ENCODE assay signal across 9 cellular contexts in genomic region chr4:5824635-5825034, GRCh38.
DNase-seq lines count a peak whose midpoint lies in the region; ATAC-seq, FAIRE-seq and TF ChIP-seq lines count a peak whose summit lies in the region.
"Had no signal": no experiment of that assay in that cellular context is flagged by ENCODE, and none has a peak within 500 bp of the region (broad histone marks: within the 10 kb centered on the region; RNA-seq: fewer than 3 reads in every experiment).

No MANE protein-coding gene starts in this region.

- H3K4me2 ChIP-seq in hepatocyte (no peak overlapping the region), neuronal stem cell (ENCODE audit: insufficient read depth, low read length, poor library complexity, severe bottlenecking) (no peak overlapping the region)

- no peak overlapping the region for H3K27ac ChIP-seq in RWPE2 (ENCODE audit: poor library complexity, severe bottlenecking)
- H3K27ac ChIP-seq in hepatocyte: no peak overlapping the region
- no peak overlapping the region for H3K27ac ChIP-seq in sigmoid colon
- no peak overlapping the region for H3K27ac ChIP-seq in neuronal stem cell (replicated peaks; ENCODE audit: low read length)
- H3K27ac ChIP-seq: thoracic aorta had no signal

- TF ChIP-seq EP300 in sigmoid colon (IDR thresholded peaks at IDR 0.05): no peak

- no peak overlapping the region for H2BK5ac ChIP-seq in neuronal stem cell (ENCODE audit: low read length)

- H3K23ac ChIP-seq in neuronal stem cell (ENCODE audit: low read depth, low read length, poor library complexity): no peak overlapping the region

- no peak overlapping the region for H2AK5ac ChIP-seq in neuronal stem cell (ENCODE audit: low read depth, low read length)

- no peak overlapping the region for H3K4me3 ChIP-seq in RWPE2 (ENCODE audit: severe bottlenecking)
- H3K4me3 ChIP-seq in hepatocyte: no peak overlapping the region
- H3K4me3 ChIP-seq in sigmoid colon: no peak overlapping the region
- no peak overlapping the region for H3K4me3 ChIP-seq in neuronal stem cell (ENCODE audit: low read length in 2 of 2)
- H3K4me3 ChIP-seq: thoracic aorta had no signal

- no peak overlapping the region for H4K91ac ChIP-seq in neuronal stem cell (ENCODE audit: low read depth, low read length, poor library complexity)

- H3K9ac ChIP-seq in neuronal stem cell (ENCODE audit: low read depth, low read length, poor library complexity): no peak overlapping the region

- H2BK12ac ChIP-seq in neuronal stem cell (ENCODE audit: low read length): no peak overlapping the region

- H2AFZ ChIP-seq in hepatocyte (no peak overlapping the region), neuronal stem cell (ENCODE audit: low read length) (no peak overlapping the region)

- no peaks in the 10 kb centered on the region for H3K4me1 ChIP-seq in RWPE2 (ENCODE audit: insufficient read depth, poor library complexity, severe bottlenecking)
- no peaks in the 10 kb centered on the region for H3K4me1 ChIP-seq in hepatocyte (ENCODE audit: insufficient read depth)
- no peaks in the 10 kb centered on the region for H3K4me1 ChIP-seq in sigmoid colon
- peaks cover 0 to 2% of the 10 kb centered on the region in 2 donors for H3K4me1 ChIP-seq in neuronal stem cell (ENCODE audit: control insufficient read depth in 2 of 2, insufficient read depth in 1 of 2, low read depth in 1 of 2, low read length in 2 of 2)

- H4K20me1 ChIP-seq in hepatocyte (ENCODE audit: insufficient read depth, poor library complexity, severe bottlenecking): no peaks in the 10 kb centered on the region

- 66% methylated on average over 6 of the region's 6 CpGs for WGBS in hepatocyte (ENCODE audit: low lambda C conversion rate, missing lambda C conversion rate)
- 56 to 66% methylated on average over 6 of the region's 6 CpGs for WGBS in sigmoid colon, 2 donors
- WGBS in neuronal stem cell (ENCODE audit: extremely low coverage in 2 of 2, insufficient read length in 2 of 2, insufficient replicate concordance in 1 of 2), 2 donors: no CpG with 5 or more reads among the region's 6 CpGs

- TF ChIP-seq POLR2A in GM12892 (IDR thresholded peaks at IDR 0.05; ENCODE audit: low read depth, low read length) (no peak), sigmoid colon (IDR thresholded peaks at IDR 0.05) (no peak)

- H3K4ac ChIP-seq in neuronal stem cell (ENCODE audit: low read length): no peak overlapping the region

- H3K79me1 ChIP-seq in neuronal stem cell (ENCODE audit: low read depth, low read length): no peaks in the 10 kb centered on the region

- H3K9me3 ChIP-seq in RWPE2 (ENCODE audit: severe bottlenecking) (no peaks in the 10 kb centered on the region), hepatocyte (ENCODE audit: low read depth) (no peaks in the 10 kb centered on the region), sigmoid colon (no peaks in the 10 kb centered on the region), neuronal stem cell (replicated peaks in 1 of 2; ENCODE audit: control insufficient read depth in 2 of 2, insufficient read depth in 1 of 2, low read depth in 1 of 2, low read length in 2 of 2) (peaks cover 0 to 4% of the 10 kb centered on the region in 2 donors)
- H3K9me3 ChIP-seq: thoracic aorta had no signal

- intact Hi-C loops in sigmoid colon (cut with DNase I): no loop called here

- 0 out of 3 replicates have a peak, but pooled peaks have one; percentile 54 for ATAC-seq in RWPE2 (ENCODE audit: low read depth)
- no peak for ATAC-seq in HG02678 (IDR thresholded peaks at IDR 0.05; ENCODE audit: unreplicated experiment)
- ATAC-seq in HG02970 (IDR thresholded peaks at IDR 0.05; ENCODE audit: low FRiP score, unreplicated experiment): no peak

- H2BK120ac ChIP-seq in neuronal stem cell (ENCODE audit: low read depth, low read length): no peak overlapping the region

- peaks cover 23% of the 10 kb centered on the region for H3K36me3 ChIP-seq in RWPE2 (ENCODE audit: low read depth)
- no peaks in the 10 kb centered on the region for H3K36me3 ChIP-seq in hepatocyte (replicated peaks; ENCODE audit: insufficient read depth, low read depth)
- H3K36me3 ChIP-seq in sigmoid colon: peaks cover 0 to 35% (median 9%) of the 10 kb centered on the region in 4 donors
- H3K36me3 ChIP-seq in neuronal stem cell (replicated peaks in 1 of 2; ENCODE audit: control insufficient read depth in 2 of 2, insufficient read depth in 2 of 2, low read length in 2 of 2): peaks cover 62 to 100% of the 10 kb centered on the region in 2 donors

- DNase-seq in AG20443 (ENCODE audit: low spot score) (peak; percentile 76), GM12892 (ENCODE audit: insufficient read length) (no peak), RWPE2 (ENCODE audit: low spot score) (peak; percentile 15), hepatocyte (ENCODE audit: low spot score) (peak; percentile 29), sigmoid colon (no peak), neuronal stem cell (ENCODE audit: low spot score) (no peak)

- H3K14ac ChIP-seq in neuronal stem cell (ENCODE audit: low read length): no peak overlapping the region

- H3K27me3 ChIP-seq in RWPE2 (ENCODE audit: insufficient read depth, poor library complexity, severe bottlenecking): no peaks in the 10 kb centered on the region
- H3K27me3 ChIP-seq in hepatocyte: no peaks in the 10 kb centered on the region
- no peaks in the 10 kb centered on the region for H3K27me3 ChIP-seq in sigmoid colon
- no peaks in the 10 kb centered on the region for H3K27me3 ChIP-seq in neuronal stem cell (ENCODE audit: control insufficient read depth in 3 of 3, insufficient read depth in 3 of 3, low read depth in 1 of 3, low read length in 3 of 3)

- no peaks in the 10 kb centered on the region for H3K79me2 ChIP-seq in hepatocyte

- FAIRE-seq in GM12892 (lab: Jason Lieb, UNC): peak; percentile 51

- no peak overlapping the region for H3K18ac ChIP-seq in neuronal stem cell (ENCODE audit: low read length)

- no peak overlapping the region for H4K8ac ChIP-seq in neuronal stem cell (ENCODE audit: low read depth, low read length)

- no peaks in the 10 kb centered on the region for H3K9me2 ChIP-seq in hepatocyte (replicated peaks; ENCODE audit: insufficient read depth)

- no peak overlapping the region for H2BK15ac ChIP-seq in neuronal stem cell (ENCODE audit: low read length)

- TF ChIP-seq CTCF in RWPE2 (IDR thresholded peaks at IDR 0.05; ENCODE audit: poor library complexity, severe bottlenecking) (peak; percentile 73), hepatocyte (IDR thresholded peaks at IDR 0.05; ENCODE audit: poor library complexity) (peak; percentile 50), sigmoid colon (IDR thresholded peaks at IDR 0.05) (peak in 1 of 4 experiments; percentile 12)

Comparison
In these comparisons a context has a peak if more than half of its experiments do, and no peak if none do; other contexts are left out.
1. DNase-seq: peak in AG20443 (single experiment), RWPE2 (single experiment) and hepatocyte (single experiment); none in GM12892 (single experiment), sigmoid colon (single experiment) and neuronal stem cell (single experiment).